Comparison of ENCODE assay signal across 13 cellular contexts in the genomic region with DNA sequence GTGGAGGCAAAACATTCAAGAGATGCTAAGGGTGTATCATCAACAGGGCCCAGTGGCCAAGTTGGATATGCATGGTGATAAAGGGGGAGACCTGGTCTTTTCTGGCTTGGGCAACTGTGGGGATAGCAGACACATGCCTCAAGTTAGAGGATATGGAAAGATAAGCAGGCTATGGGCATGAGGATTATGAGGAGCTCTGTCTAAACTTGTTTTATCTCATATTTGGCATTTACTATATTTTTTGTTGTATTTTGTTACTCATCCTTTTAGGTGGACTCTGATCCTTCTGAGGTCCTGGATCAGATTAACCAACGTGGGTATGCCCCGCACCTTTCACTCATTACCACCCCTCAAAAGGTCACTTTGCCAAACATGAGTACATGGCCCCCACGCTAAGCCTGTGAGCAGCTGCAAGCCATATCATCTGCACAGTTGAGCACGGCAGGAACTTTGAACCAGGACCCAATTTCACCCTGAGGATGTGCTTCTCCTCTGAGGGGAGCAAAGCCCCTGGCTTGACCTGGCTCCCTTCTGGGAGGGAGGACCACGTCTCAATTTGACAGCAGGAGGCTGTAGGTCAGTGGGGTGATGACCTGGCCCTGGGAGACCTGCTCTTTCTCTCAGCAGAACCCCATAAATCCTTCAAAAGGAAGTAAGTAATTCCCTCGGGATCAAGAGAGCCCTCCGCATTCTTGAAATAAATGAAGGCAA.
DNase-seq lines count a peak whose midpoint lies in the region; ATAC-seq and TF ChIP-seq lines count a peak whose summit lies in the region.
"Had no signal": no experiment of that assay in that cellular context is flagged by ENCODE, and none has a peak within 500 bp of the region (broad histone marks: within the 10 kb centered on the region; RNA-seq: fewer than 3 reads in every experiment).

No MANE protein-coding gene starts in this region.

- no peak for TF ChIP-seq POLR2A in IMR-90 (IDR thresholded peaks at IDR 0.05; ENCODE audit: low read depth, low read length)

- no peaks in the 10 kb centered on the region for H3K27me3 Mint-ChIP-seq in CD8-positive, alpha-beta memory T cell
- H3K27me3 Mint-ChIP-seq: CD4-positive, alpha-beta T cell; stimulated activated naive CD8-positive, alpha-beta T cell treated with anti-CD3 and anti-CD28 coated beads, Interleukin-15, amount 100 ng/mL, for 72 hours had no signal

- no TSS peak for BruUV-seq in IMR-90 (replicated peaks; lab: Mats Ljungman, UMichigan)

- peaks cover 0 to 6% (median 0%) of the 10 kb centered on the region in 5 donors for H3K9me3 Mint-ChIP-seq in CD8-positive, alpha-beta memory T cell
- H3K9me3 Mint-ChIP-seq: stimulated activated naive CD8-positive, alpha-beta T cell treated with anti-CD3 and anti-CD28 coated beads, Interleukin-15, amount 100 ng/mL, for 72 hours had no signal

- H4K5ac ChIP-seq in IMR-90 (ENCODE audit: low read depth, low read length) = peak overlapping the region; percentile 72

- no peaks in the 10 kb centered on the region for H3K79me1 ChIP-seq in IMR-90 (ENCODE audit: low read depth in 1 of 2, low read length in 2 of 2)

- TF ChIP-seq CTCF in IMR-90 (conservative IDR thresholded peaks at IDR 0.05; ENCODE audit: low read depth, low read length) (no peak), coronary artery (IDR thresholded peaks at IDR 0.05) (no peak), left lung (IDR thresholded peaks at IDR 0.05) (no peak), smooth muscle cell (IDR thresholded peaks at IDR 0.05; ENCODE audit: borderline replicate concordance, insufficient read depth, poor library complexity, severe bottlenecking) (no peak)

- in situ Hi-C loops in IMR-90 (cut with MboI; ENCODE audit: low sequenced_read_pairs) = no loop called here

- H3K27ac Mint-ChIP-seq in CD8-positive, alpha-beta memory T cell = no peak overlapping the region
- H3K27ac Mint-ChIP-seq: CD4-positive, alpha-beta T cell; stimulated activated naive CD8-positive, alpha-beta T cell treated with anti-CD3 and anti-CD28 coated beads, Interleukin-15, amount 100 ng/mL, for 72 hours had no signal

- DNase-seq in IMR-90 (no peak), coronary artery (ENCODE audit: low spot score) (no peak), left lung (no peak), smooth muscle cell (lab: John Stamatoyannopoulos, UW; ENCODE audit: unreplicated experiment) (no peak), SKM-1 treated with dmso at 0.1 percent for 144 hours (lab: John Stamatoyannopoulos, UW; ENCODE audit: unreplicated experiment) (no peak)
- DNase-seq in activated effector memory CD4-positive, alpha-beta T cell treated with Interleukin-2 at 50 U/mL for 16 hours = no peak
- DNase-seq in CD8-positive, alpha-beta memory T cell = no peak
- DNase-seq: activated T-cell treated with anti-CD3 and anti-CD28 coated beads, Interleukin-2, amount 50 U/mL, for 1 hour; CD4-positive, alpha-beta T cell; effector memory CD4-positive, alpha-beta T cell; NCI-H526 treated with DMSO at 0.1 percent for 48 hours; stimulated activated naive CD8-positive, alpha-beta T cell treated with anti-CD3 and anti-CD28 coated beads, Interleukin-15, amount 100 ng/mL, for 72 hours had no signal

- H3K56ac ChIP-seq in IMR-90 (ENCODE audit: extremely low read depth, insufficient read depth, low read length) = peak overlapping the region; percentile 34; the same call in 1 of the 2 replicates

- CTCF ChIA-PET in IMR-90 (lab: Yijun Ruan, JAX) = interaction anchor here (1.0 kb wide), 1 partner anchor 1001 kb away, joined by 4 read pairs; no protein-coding TSS in a partner anchor
- CTCF ChIA-PET in CD8-positive, alpha-beta memory T cell (lab: Charles Lee) = interaction anchor here (1.2 kb wide), 1 partner anchor 22 kb away, joined by 4 read pairs; no protein-coding TSS in a partner anchor

- H3K4me3 Mint-ChIP-seq in CD8-positive, alpha-beta memory T cell = no peak overlapping the region
- H3K4me3 Mint-ChIP-seq: CD4-positive, alpha-beta T cell; stimulated activated naive CD8-positive, alpha-beta T cell treated with anti-CD3 and anti-CD28 coated beads, Interleukin-15, amount 100 ng/mL, for 72 hours had no signal

- H3K9ac ChIP-seq in IMR-90 (ENCODE audit: low read depth, low read length) (peak overlapping the region; percentile 41; the same call in 1 of the 2 replicates), smooth muscle cell (ENCODE audit: low read depth) (no peak overlapping the region)

- peak overlapping the region; percentile 84; the same call in 1 of the 3 replicates for H2BK15ac ChIP-seq in IMR-90 (ENCODE audit: low read depth, low read length)

- peak overlapping the region; percentile 79 for H3K4ac ChIP-seq in IMR-90 (ENCODE audit: low read depth, low read length)

- H4K20me1 ChIP-seq in IMR-90 (ENCODE audit: insufficient read depth, low read length) (no peaks in the 10 kb centered on the region; the same call in 1 of the 2 replicates), smooth muscle cell (ENCODE audit: low read depth) (no peaks in the 10 kb centered on the region)

- H2AK5ac ChIP-seq in IMR-90 (ENCODE audit: low read depth, low read length) = peak overlapping the region; percentile 80; the same call in 1 of the 2 replicates

- no peaks in the 10 kb centered on the region for H3K79me2 ChIP-seq in smooth muscle cell (ENCODE audit: low read depth)

- H4K8ac ChIP-seq in IMR-90 (ENCODE audit: low read depth in 2 of 2, low read length in 2 of 2) = peak overlapping the region; percentile 19 to 81; a peak in 2 of 4 replicates

- peaks cover 0 to 3% (median 0%) of the 10 kb centered on the region in 3 donors for H3K36me3 Mint-ChIP-seq in CD8-positive, alpha-beta memory T cell

- H2BK5ac ChIP-seq in IMR-90 (ENCODE audit: low read depth, low read length, poor library complexity, severe bottlenecking) = peak overlapping the region; percentile 69

- H4K91ac ChIP-seq in IMR-90 (ENCODE audit: insufficient read depth, low read depth, low read length) = peak overlapping the region; percentile 83; the same call in 1 of the 2 replicates

- H3K18ac ChIP-seq in IMR-90 (ENCODE audit: low read depth, low read length) = peak overlapping the region; percentile 74

- no peaks in the 10 kb centered on the region for H3K27me3 ChIP-seq in IMR-90 (ENCODE audit: control insufficient read depth, insufficient read depth, low read length)
- no peaks in the 10 kb centered on the region for H3K27me3 ChIP-seq in left lung
- H3K27me3 ChIP-seq in smooth muscle cell (ENCODE audit: low read depth) = no peaks in the 10 kb centered on the region
- H3K27me3 ChIP-seq in CD8-positive, alpha-beta memory T cell (ENCODE audit: insufficient read depth, low read length, poor library complexity, severe bottlenecking) = no peaks in the 10 kb centered on the region

- TF ChIP-seq RAD21 in IMR-90 (IDR thresholded peaks at IDR 0.05; ENCODE audit: low read length) = no peak

- H3F3A ChIP-seq in smooth muscle cell (ENCODE audit: low read depth) = no peaks in the 10 kb centered on the region

- H3K9me3 ChIP-seq in IMR-90 (ENCODE audit: control insufficient read depth, insufficient read depth, low read length) (no peaks in the 10 kb centered on the region), left lung (no peaks in the 10 kb centered on the region), smooth muscle cell (replicated peaks; ENCODE audit: low read depth) (no peaks in the 10 kb centered on the region)
- no peaks in the 10 kb centered on the region for H3K9me3 ChIP-seq in CD8-positive, alpha-beta memory T cell (ENCODE audit: low read length)

- WGBS in IMR-90 (ENCODE audit: extremely low coverage in 2 of 2, insufficient read length in 1 of 2), 2 experiments = 0% methylated on average over 2 of the region's 7 CpGs; no CpG with 5 or more reads in 1 of the 2 experiments
- WGBS in smooth muscle cell (ENCODE audit: low lambda C conversion rate) = 35% methylated on average over 7 of the region's 7 CpGs

- H3K14ac ChIP-seq in IMR-90 (replicated peaks; ENCODE audit: low read depth, low read length) = peak overlapping the region; percentile 84

- peak overlapping the region; percentile 38 for H2AK9ac ChIP-seq in IMR-90 (replicated peaks; ENCODE audit: low read depth, low read length, poor library complexity)

- ATAC-seq in IMR-90 (ENCODE audit: low read depth) (0 out of 2 replicates have a peak, but pooled peaks have one; percentile 2), left lung (no peak), HG03460 (IDR thresholded peaks at IDR 0.05; ENCODE audit: unreplicated experiment) (no peak)
- ATAC-seq: stimulated activated naive CD8-positive, alpha-beta T cell treated with anti-CD3 and anti-CD28 coated beads, Interleukin-15, amount 100 ng/mL, for 72 hours had no signal

- H3K4me2 ChIP-seq in IMR-90 (ENCODE audit: low read depth, low read length) (peak overlapping the region; percentile 47), smooth muscle cell (peak overlapping the region; percentile 70)

- H3K4me1 ChIP-seq in IMR-90 (ENCODE audit: control insufficient read depth, insufficient read depth, low read length) (peaks cover 16% of the 10 kb centered on the region), left lung (peaks cover 11 to 24% of the 10 kb centered on the region in 2 donors), smooth muscle cell (ENCODE audit: low read depth) (peaks cover 16% of the 10 kb centered on the region)
- no peaks in the 10 kb centered on the region for H3K4me1 ChIP-seq in CD8-positive, alpha-beta memory T cell (ENCODE audit: insufficient read depth, low read length)

- H3K27ac ChIP-seq in IMR-90 (ENCODE audit: insufficient read depth, low read length) (peak overlapping the region; percentile 98), coronary artery (peak overlapping the region; percentile 89 to 96), left lung (peak overlapping the region; percentile 66 to 74), smooth muscle cell (ENCODE audit: low read depth) (peak overlapping the region; percentile 49)
- no peak overlapping the region for H3K27ac ChIP-seq in CD8-positive, alpha-beta memory T cell (ENCODE audit: low read depth, low read length)

- peak overlapping the region; percentile 81 for H3K23ac ChIP-seq in IMR-90 (ENCODE audit: low read depth, low read length)

- dilution Hi-C loops in IMR-90 (cut with HindIII; ENCODE audit: low sequenced_read_pairs, unreplicated experiment) = no loop called here

- H2AFZ ChIP-seq in IMR-90 (replicated peaks; ENCODE audit: low read length, poor library complexity) (peak overlapping the region; percentile 75), smooth muscle cell (ENCODE audit: low read depth) (no peak overlapping the region)

- H3K36me3 ChIP-seq in IMR-90 (ENCODE audit: control insufficient read depth, insufficient read depth, low read length) (no peaks in the 10 kb centered on the region), left lung (no peaks in the 10 kb centered on the region), smooth muscle cell (ENCODE audit: low read depth) (no peaks in the 10 kb centered on the region)
- no peaks in the 10 kb centered on the region for H3K36me3 ChIP-seq in CD8-positive, alpha-beta memory T cell (ENCODE audit: insufficient read depth, low read length)

- H3K4me1 Mint-ChIP-seq in CD8-positive, alpha-beta memory T cell = no peaks in the 10 kb centered on the region
- H3K4me1 Mint-ChIP-seq: stimulated activated naive CD8-positive, alpha-beta T cell treated with anti-CD3 and anti-CD28 coated beads, Interleukin-15, amount 100 ng/mL, for 72 hours had no signal

- POLR2A ChIA-PET in IMR-90 (lab: Charles Lee; ENCODE audit: unreplicated experiment) = no interaction called here
- POLR2A ChIA-PET in CD8-positive, alpha-beta memory T cell (lab: Charles Lee) = no interaction called here

- intact Hi-C loops in IMR-90 (cut with micrococcal nuclease) = loop anchor here (1.0 kb wide), 2 partner anchors 37 to 985 kb away; no protein-coding TSS in a partner anchor
- intact Hi-C loops in left lung (cut with DNase I) = no loop called here

- H2BK120ac ChIP-seq in IMR-90 (ENCODE audit: low read depth, low read length) = peak overlapping the region; percentile 95

- peaks cover 15% of the 10 kb centered on the region for H3K9me1 ChIP-seq in IMR-90 (ENCODE audit: insufficient read depth, low read length)

- H3K4me3 ChIP-seq in IMR-90 (ENCODE audit: insufficient read depth, low read depth, low read length) = no peak overlapping the region
- H3K4me3 ChIP-seq in coronary artery = peak overlapping the region; percentile 27
- no peak overlapping the region for H3K4me3 ChIP-seq in left lung
- H3K4me3 ChIP-seq in smooth muscle cell = no peak overlapping the region
- H3K4me3 ChIP-seq in CD8-positive, alpha-beta memory T cell (ENCODE audit: low read length) = no peak overlapping the region

- H2BK20ac ChIP-seq in IMR-90 (ENCODE audit: low read depth, low read length) = peak overlapping the region; percentile 85
